In genomic region chr10:30185916-30186315, GRCh38 we compare ENCODE assay signal across 14 cellular contexts.
A peak's percentile ranks its signal among the peaks of the same experiment; 100 is the strongest.
DNase-seq lines count a peak whose midpoint lies in the region; ATAC-seq, FAIRE-seq and TF ChIP-seq lines count a peak whose summit lies in the region.
"Had no signal": no experiment of that assay in that cellular context is flagged by ENCODE, and none has a peak within 500 bp of the region (broad histone marks: within the 10 kb centered on the region; RNA-seq: fewer than 3 reads in every experiment).

No MANE protein-coding gene starts in this region.

- no peaks in the 10 kb centered on the region for H3K36me3 Mint-ChIP-seq in activated CD4-positive, alpha-beta memory T cell treated with anti-CD3 and anti-CD28 coated beads, Interleukin-2, amount 10 ng/mL, durations not matched to agents 7 days and 5 days (ENCODE audit: low read depth)
- H3K36me3 Mint-ChIP-seq: naive B cell had no signal

- no peak overlapping the region for H3K4me3 ChIP-seq in right cardiac atrium (ENCODE audit: low read length)
- H3K4me3 ChIP-seq in bronchial epithelial cell (ENCODE audit: low read depth, low read length), result no peak overlapping the region
- no peak overlapping the region for H3K4me3 ChIP-seq in liver (ENCODE audit: low read depth in 1 of 3, low read length in 3 of 3)
- H3K4me3 ChIP-seq in dorsolateral prefrontal cortex, result peak overlapping the region in 1 of 59 donors; percentile 12
- H3K4me3 ChIP-seq: uterus had no signal

- no peak overlapping the region for H3K9ac ChIP-seq in liver (ENCODE audit: low read depth in 1 of 2, low read length in 2 of 2)

- H3K27me3 Mint-ChIP-seq in activated CD4-positive, alpha-beta memory T cell treated with anti-CD3 and anti-CD28 coated beads, Interleukin-2, amount 10 ng/mL, durations not matched to agents 7 days and 5 days, result peaks cover 5% of the 10 kb centered on the region
- H3K27me3 Mint-ChIP-seq: naive B cell had no signal

- H3K4me1 ChIP-seq in right cardiac atrium (ENCODE audit: control insufficient read depth, insufficient read depth, low read length), result peaks cover 5% of the 10 kb centered on the region
- peaks cover 3 to 26% (median 22%) of the 10 kb centered on the region in 4 donors for H3K4me1 ChIP-seq in liver (ENCODE audit: control insufficient read depth in 4 of 4, insufficient read depth in 4 of 4, low read length in 3 of 4)
- H3K4me1 ChIP-seq: BE2C had no signal

- H3K4me1 Mint-ChIP-seq in activated CD4-positive, alpha-beta memory T cell treated with anti-CD3 and anti-CD28 coated beads, Interleukin-2, amount 10 ng/mL, durations not matched to agents 7 days and 5 days, result no peaks in the 10 kb centered on the region

- no peak overlapping the region for H3K27ac Mint-ChIP-seq in activated CD4-positive, alpha-beta memory T cell treated with anti-CD3 and anti-CD28 coated beads, Interleukin-2, amount 10 ng/mL, durations not matched to agents 7 days and 5 days
- H3K27ac Mint-ChIP-seq: activated T-helper 2 cell treated with anti-CD3 and anti-CD28 coated beads, Interferon-gamma antibody, Interleukin-2, Interleukin-4, amounts not matched to agents 10 μg/mL and 5 μg/mL and 100 μg/mL, durations not matched to agents 14 hours and 24 hours and 36 hours had no signal

- DNase-seq in right cardiac atrium (no peak), cardiac septum (ENCODE audit: low spot score) (no peak), bronchial epithelial cell (ENCODE audit: low read depth) (peak; percentile 94), cerebellum (ENCODE audit: low spot score) (no peak), putamen (ENCODE audit: low spot score) (no peak), dorsolateral prefrontal cortex (no peak)
- DNase-seq in activated CD4-positive, alpha-beta memory T cell treated with anti-CD3 and anti-CD28 coated beads, Interleukin-2, amount 10 ng/mL, durations not matched to agents 7 days and 5 days, result no peak
- DNase-seq: BE2C, naive B cell, NCI-H2107, T-helper 9 cell had no signal

- no peak overlapping the region for H3K4me3 Mint-ChIP-seq in activated CD4-positive, alpha-beta memory T cell treated with anti-CD3 and anti-CD28 coated beads, Interleukin-2, amount 10 ng/mL, durations not matched to agents 7 days and 5 days

- peak; percentile 41 to 69 for ATAC-seq in right cardiac atrium

- no peak for TF ChIP-seq RAD21 in liver (IDR thresholded peaks at IDR 0.05)

- H3K9me3 ChIP-seq in right cardiac atrium (ENCODE audit: control insufficient read depth, low read length) (no peaks in the 10 kb centered on the region), liver (ENCODE audit: control insufficient read depth in 4 of 4, low read length in 3 of 4) (no peaks in the 10 kb centered on the region)
- H3K9me3 ChIP-seq: BE2C, uterus had no signal

- FAIRE-seq in bronchial epithelial cell (lab: Jason Lieb, UNC), result no peak

- intact Hi-C loops in right cardiac atrium (cut with DNase I), result loop anchor here in 2 of 4 donors (5.0 to 10.0 kb wide), 2 partner anchors 121 to 159 kb away; no protein-coding TSS in a partner anchor
- intact Hi-C loops in cardiac septum (cut with DNase I), result loop anchor here (5.0 kb wide), 2 partner anchors 129 to 184 kb away; partner anchors contain the start of gene JCAD
- intact Hi-C loops in dorsolateral prefrontal cortex (cut with DNase I), result no loop called here

- H3K27me3 ChIP-seq in right cardiac atrium (ENCODE audit: control insufficient read depth, insufficient read depth) (no peaks in the 10 kb centered on the region), bronchial epithelial cell (ENCODE audit: control insufficient read depth, insufficient read depth, low read length) (no peaks in the 10 kb centered on the region), liver (ENCODE audit: control insufficient read depth in 4 of 4, insufficient read depth in 4 of 4, low read length in 3 of 4) (no peaks in the 10 kb centered on the region), dorsolateral prefrontal cortex (no peaks in the 10 kb centered on the region)
- H3K27me3 ChIP-seq: BE2C, uterus had no signal

- POLR2A ChIA-PET in activated CD4-positive, alpha-beta memory T cell treated with anti-CD3 and anti-CD28 coated beads, Interleukin-2, amount 10 ng/mL, durations not matched to agents 7 days and 5 days (lab: Charles Lee), result no interaction called here

- TF ChIP-seq CTCF in bronchial epithelial cell (IDR thresholded peaks at IDR 0.05; ENCODE audit: insufficient read depth, low read length, severe bottlenecking) (no peak), liver (IDR thresholded peaks at IDR 0.05; ENCODE audit: low read depth, low read length, missing input control) (no peak), dorsolateral prefrontal cortex (IDR thresholded peaks at IDR 0.05 in 54 of 56, conservative IDR thresholded peaks at IDR 0.05 in 2 of 56; ENCODE audit: low read depth in 1 of 56, partially characterized antibody in 56 of 56) (no peak)

- H3K36me3 ChIP-seq in bronchial epithelial cell (ENCODE audit: control insufficient read depth, insufficient read depth, low read length), result no peaks in the 10 kb centered on the region
- H3K36me3 ChIP-seq in liver (ENCODE audit: control insufficient read depth in 4 of 4, insufficient read depth in 3 of 4, low read depth in 1 of 4, low read length in 3 of 4), result no peaks in the 10 kb centered on the region
- H3K36me3 ChIP-seq: BE2C, uterus had no signal

- H3K9me3 Mint-ChIP-seq in activated CD4-positive, alpha-beta memory T cell treated with anti-CD3 and anti-CD28 coated beads, Interleukin-2, amount 10 ng/mL, durations not matched to agents 7 days and 5 days, result no peaks in the 10 kb centered on the region
- H3K9me3 Mint-ChIP-seq: activated T-helper 2 cell treated with anti-CD3 and anti-CD28 coated beads, Interferon-gamma antibody, Interleukin-2, Interleukin-4, amounts not matched to agents 10 μg/mL and 5 μg/mL and 100 μg/mL, durations not matched to agents 14 hours and 24 hours and 36 hours; naive B cell had no signal

- peak overlapping the region; percentile 82 for H3K27ac ChIP-seq in right cardiac atrium (ENCODE audit: low read length)
- peak overlapping the region; percentile 54 to 72 for H3K27ac ChIP-seq in liver (ENCODE audit: low read depth in 1 of 2, low read length in 2 of 2)
- H3K27ac ChIP-seq in dorsolateral prefrontal cortex, result peak overlapping the region in 4 of 59 donors; percentile 1 to 68 (median 36)

- CTCF ChIA-PET in activated CD4-positive, alpha-beta memory T cell treated with anti-CD3 and anti-CD28 coated beads, Interleukin-2, amount 10 ng/mL, durations not matched to agents 7 days and 5 days (lab: Charles Lee), result interaction anchor here (1.1 kb wide), 1 partner anchor 187 kb away, joined by 4 read pairs; no protein-coding TSS in a partner anchor

- 65% methylated on average over 3 of the region's 3 CpGs for WGBS in right cardiac atrium
- 76% methylated on average over 3 of the region's 3 CpGs for whole genome bisulfite sequencing in liver

TF ChIP-seq in liver, 16 proteins besides CTCF, POLR2A, EP300 and RAD21:
- TF ChIP-seq HNF4A (conservative IDR thresholded peaks at IDR 0.05), result no peak
- TF ChIP-seq HNF4G (IDR thresholded peaks at IDR 0.05), result no peak
- no peak for TF ChIP-seq ZBTB33 (IDR thresholded peaks at IDR 0.05)
- TF ChIP-seq TAF1 (conservative IDR thresholded peaks at IDR 0.05), result no peak
- TF ChIP-seq NR2F2 (IDR thresholded peaks at IDR 0.05), result no peak
- TF ChIP-seq MAX (IDR thresholded peaks at IDR 0.05), result no peak
- no peak for TF ChIP-seq FOXA1 (IDR thresholded peaks at IDR 0.05)
- no peak for TF ChIP-seq REST (IDR thresholded peaks at IDR 0.05)
- TF ChIP-seq FOXA2 (IDR thresholded peaks at IDR 0.05), result no peak
- TF ChIP-seq JUND (IDR thresholded peaks at IDR 0.05), result no peak
- no peak for TF ChIP-seq GABPA (IDR thresholded peaks at IDR 0.05 in 1 of 2, conservative IDR thresholded peaks at IDR 0.05 in 1 of 2)
- TF ChIP-seq SP1 (IDR thresholded peaks at IDR 0.05), result no peak
TF ChIP-seq in liver: peak in this region for 0.
